In genomic region chr3:128770387-128770786, GRCh38 we compare ENCODE assay signal across 10 cellular contexts.
"Had no signal": no experiment of that assay in that cellular context is flagged by ENCODE, and none has a peak within 500 bp of the region (broad histone marks: within the 10 kb centered on the region; RNA-seq: fewer than 3 reads in every experiment).

No MANE protein-coding gene starts in this region.

- ATAC-seq: lower lobe of right lung; stimulated activated naive CD8-positive, alpha-beta T cell treated with anti-CD3 and anti-CD28 coated beads, Interleukin-15, Interleukin-2, amounts not matched to agents 100 U/mL and 50 U/mL, for 24 hours had no signal

- DNase-seq: activated CD4-positive, alpha-beta T cell treated with anti-CD3 and anti-CD28 coated beads for 4 hours; activated effector memory CD4-positive, alpha-beta T cell treated with Interleukin-2 at 50 U/mL for 16 hours; effector CD4-positive, alpha-beta T cell; kidney glomerular epithelial cell; lower lobe of right lung; midbrain; sigmoid colon; stimulated activated CD4-positive, alpha-beta T cell treated with anti-CD3 and anti-CD28 coated beads, Interleukin-12 subunit alpha, Interleukin-12 subunit beta, amount 100 ng/mL, for 4 hours; stimulated activated naive CD8-positive, alpha-beta T cell treated with anti-CD3 and anti-CD28 coated beads, Interleukin-15, Interleukin-2, amounts not matched to agents 100 U/mL and 50 U/mL, for 24 hours; T1000 had no signal
